ENCODE assay signal across 8 cellular contexts in genomic region chr21:33490991-33491372, GRCh38. TPM values are rescaled to one million over a fixed set of nuclear protein-coding genes. Genes with fewer than 3 reads are reported as not detected.
DNase-seq lines count a peak whose midpoint lies in the region; ATAC-seq and TF ChIP-seq lines count a peak whose summit lies in the region.

No MANE protein-coding gene starts in this region.

- TF ChIP-seq CTCF in GM12864 (IDR thresholded peaks at IDR 0.05; ENCODE audit: low read depth, low read length, missing control alignments): no peak
- TF ChIP-seq CTCF in OCI-LY1 (IDR thresholded peaks at IDR 0.05; ENCODE audit: low read length): no peak
- TF ChIP-seq CTCF in omental fat pad (IDR thresholded peaks at IDR 0.05): no peak

- H3K27ac ChIP-seq in OCI-LY1 (ENCODE audit: low read depth, low read length, poor library complexity, severe bottlenecking) (no peak overlapping the region), muscle layer of colon (ENCODE audit: low read depth, low read length) (peak overlapping the region; percentile 77)

- ATAC-seq in HG03175 (IDR thresholded peaks at IDR 0.05; ENCODE audit: unreplicated experiment) (no peak), omental fat pad (ENCODE audit: low FRiP score) (no peak)

- H4K20me1 ChIP-seq in OCI-LY1 (ENCODE audit: insufficient read depth, low read length): no peaks in the 10 kb centered on the region

- no peak for DNase-seq in GM12864 (ENCODE audit: low read depth)
- peak; percentile 14 for DNase-seq in dedifferentiated amniotic fluid mesenchymal stem cell (ENCODE audit: extremely low spot score)
- no peak for DNase-seq in NCI-H524 treated with DMSO at 0.1 percent for 48 hours (lab: John Stamatoyannopoulos, UW)
- DNase-seq in COR-L47 (lab: John Stamatoyannopoulos, UW): no peak
- no peak for DNase-seq in omental fat pad (ENCODE audit: low spot score)

- H3K4me2 ChIP-seq in OCI-LY1 (ENCODE audit: low read length): peak overlapping the region; percentile 93

- H3K4me3 ChIP-seq in GM12864 (ENCODE audit: low read depth, low read length): peak overlapping the region; percentile 70
- peak overlapping the region; percentile 70 for H3K4me3 ChIP-seq in OCI-LY1 (ENCODE audit: low read depth, low read length, poor library complexity, severe bottlenecking)
- H3K4me3 ChIP-seq in muscle layer of colon (ENCODE audit: low read depth in 1 of 2, low read length in 2 of 2): peak overlapping the region; percentile 72 to 84

- H3K9me3 ChIP-seq in OCI-LY1 (ENCODE audit: low read length) (no peaks in the 10 kb centered on the region), muscle layer of colon (ENCODE audit: low read length) (no peaks in the 10 kb centered on the region)

- no peaks in the 10 kb centered on the region for H3K79me2 ChIP-seq in OCI-LY1 (ENCODE audit: insufficient read depth, low read length)

- H3K36me3 ChIP-seq in OCI-LY1 (ENCODE audit: insufficient read depth, low read length) (no peaks in the 10 kb centered on the region), muscle layer of colon (ENCODE audit: insufficient read depth, low read length) (no peaks in the 10 kb centered on the region)

- H2AFZ ChIP-seq in OCI-LY1 (ENCODE audit: low read length): peak overlapping the region; percentile 85

- H3K4me1 ChIP-seq in OCI-LY1 (ENCODE audit: insufficient read depth, low read length, severe bottlenecking) (peaks cover 13% of the 10 kb centered on the region), muscle layer of colon (ENCODE audit: insufficient read depth, low read length) (no peaks in the 10 kb centered on the region)

- H3K27me3 ChIP-seq in OCI-LY1 (ENCODE audit: insufficient read depth, low read length): no peaks in the 10 kb centered on the region
- no peaks in the 10 kb centered on the region for H3K27me3 ChIP-seq in muscle layer of colon (ENCODE audit: control insufficient read depth in 1 of 2, insufficient read depth in 2 of 2, low read length in 2 of 2)

- H3F3A ChIP-seq in OCI-LY1 (ENCODE audit: insufficient read depth, low read length): no peaks in the 10 kb centered on the region

- H3K9ac ChIP-seq in OCI-LY1 (ENCODE audit: low read length) (peak overlapping the region; percentile 66), muscle layer of colon (ENCODE audit: low read length) (peak overlapping the region; percentile 18)

- no peaks in the 10 kb centered on the region for H3K9me2 ChIP-seq in OCI-LY1 (ENCODE audit: low read depth, low read length)

RNA-seq across cellular contexts. Expression of gene DNAJC28, which starts 0.5 kb away (rescaled TPM):
- 1 to 10 TPM; 1.0 to 2.0 (median 1.3) TPM for total RNA-seq in omental fat pad

RNA-seq across cellular contexts. Expression of gene TMEM50B, which starts 11.2 kb away (rescaled TPM):
- 10 to 100 TPM; 53.8 to 83.5 (median 57.0) TPM for total RNA-seq in omental fat pad

RNA-seq across cellular contexts. Expression of gene GART, which starts 50.9 kb away (rescaled TPM):
- 100 to 1,000 TPM; 102 to 208 (median 127) TPM for total RNA-seq in omental fat pad

RNA-seq across cellular contexts. Expression of gene SON, which starts 51.9 kb away (rescaled TPM):
- total RNA-seq in omental fat pad: 100 to 1,000 TPM; 244 to 508 (median 432) TPM
